ENCODE assay signal across 13 cellular contexts in genomic region chr19:44685877-44686276, GRCh38. TPM values are rescaled to one million over a fixed set of nuclear protein-coding genes. Genes with fewer than 3 reads are reported as not detected.
DNase-seq lines count a peak whose midpoint lies in the region; ATAC-seq and TF ChIP-seq lines count a peak whose summit lies in the region.
"Had no signal": no experiment of that assay in that cellular context is flagged by ENCODE, and none has a peak within 500 bp of the region (broad histone marks: within the 10 kb centered on the region; RNA-seq: fewer than 3 reads in every experiment).

No MANE protein-coding gene starts in this region.

- peak overlapping the region; percentile 80 for H3K27ac ChIP-seq in RWPE1
- peak overlapping the region in 6 of 8 donors; percentile 11 to 83 (median 70) for H3K27ac ChIP-seq in spleen
- H3K27ac ChIP-seq: 22Rv1, gastroesophageal sphincter had no signal

- CTCF ChIA-PET in RWPE1 (lab: Yijun Ruan, JAX) = no interaction called here

- peaks cover 3 to 89% (median 52%) of the 10 kb centered on the region in 6 donors for H3K4me1 ChIP-seq in spleen

- POLR2A ChIA-PET in RWPE1 (lab: Yijun Ruan, JAX; ENCODE audit: low non-redundant PET) = no interaction called here

- H3K4me3 ChIP-seq in fibroblast of mammary gland (ENCODE audit: control insufficient read depth, low read depth, low read length) (no peak overlapping the region), spleen (peak overlapping the region in 1 of 8 donors; percentile 12)
- H3K4me3 ChIP-seq: gastroesophageal sphincter, transverse colon had no signal

- ATAC-seq in GM18505 (IDR thresholded peaks at IDR 0.05; ENCODE audit: unreplicated experiment) (no peak), GM21381 (IDR thresholded peaks at IDR 0.05; ENCODE audit: unreplicated experiment) (no peak)
- ATAC-seq: gastroesophageal sphincter had no signal

- no peak for TF ChIP-seq CTCF in RWPE1 (conservative IDR thresholded peaks at IDR 0.05; ENCODE audit: low read depth)
- no peak for TF ChIP-seq CTCF in fibroblast of mammary gland (conservative IDR thresholded peaks at IDR 0.05; ENCODE audit: control insufficient read depth, insufficient read depth, low read depth, low read length)
- no peak for TF ChIP-seq CTCF in spleen (IDR thresholded peaks at IDR 0.05 in 8 of 11, conservative IDR thresholded peaks at IDR 0.05 in 3 of 11)

- WGBS in spleen, 5 donors = 31 to 49% (median 37%) methylated on average over 4 of the region's 4 CpGs

- H3K27me3 ChIP-seq in spleen (replicated peaks in 1 of 7) = peaks cover 0 to 8% (median 0%) of the 10 kb centered on the region in 7 donors
- H3K27me3 ChIP-seq: transverse colon had no signal

- no peaks in the 10 kb centered on the region for H3K9me3 ChIP-seq in spleen
- H3K9me3 ChIP-seq: gastroesophageal sphincter, transverse colon had no signal

- no peak for TF ChIP-seq POLR2A in spleen (IDR thresholded peaks at IDR 0.05)
- TF ChIP-seq POLR2A in GM18505 (IDR thresholded peaks at IDR 0.05; ENCODE audit: borderline replicate concordance, extremely low read depth, insufficient read depth, insufficient read length) = no peak

- intact Hi-C loops in spleen (cut with DNase I; ENCODE audit: low total_unique reads) = no loop called here

- no peaks in the 10 kb centered on the region for H3K36me3 ChIP-seq in spleen
- H3K36me3 ChIP-seq: transverse colon had no signal

- DNase-seq in SIG-M5 (lab: John Stamatoyannopoulos, UW) (peak; percentile 1), SIG-M5 treated with dmso at 0.1 percent for 504 hours (lab: John Stamatoyannopoulos, UW; ENCODE audit: unreplicated experiment) (no peak), RWPE1 (ENCODE audit: low spot score) (no peak), fibroblast of mammary gland (ENCODE audit: low read depth) (peak; percentile 43), spleen (no peak), iPS-NIHi11 (ENCODE audit: low spot score) (no peak)
- DNase-seq: midbrain, NCI-H1417 treated with DMSO at 0.1 percent for 48 hours, transverse colon had no signal

RNA-seq across cellular contexts. Expression of gene CEACAM16, which starts 13.1 kb away (rescaled TPM):
- not detected for total RNA-seq in spleen
- not detected for polyA plus RNA-seq in spleen
- total RNA-seq: gastroesophageal sphincter, transverse colon had no signal

RNA-seq across cellular contexts. Expression of gene CEACAM19, which starts 14.6 kb away (rescaled TPM):
- total RNA-seq in spleen = 1 to 10 TPM; 2.3 to 6.8 (median 4.3) TPM
- polyA plus RNA-seq in spleen = 1 to 10 TPM; 1.0 to 3.9 (median 3.5) TPM

RNA-seq across cellular contexts. Expression of gene PVR, which starts 42.2 kb away (rescaled TPM):
- 10 to 100 TPM; 10.2 to 18.4 (median 15.9) TPM for total RNA-seq in spleen
- polyA plus RNA-seq in spleen = 1 to 10 TPM; 2.0 to 6.1 (median 3.5) TPM

Comparison
In these comparisons a context has a peak if more than half of its experiments do, and no peak if none do; other contexts are left out.
1. DNase-seq: peak in SIG-M5 (single experiment) and fibroblast of mammary gland (single experiment); none in SIG-M5 treated with dmso at 0.1 percent for 504 hours (single experiment), RWPE1 (single experiment), spleen (single experiment) and iPS-NIHi11 (single experiment).